In the genomic region with DNA sequence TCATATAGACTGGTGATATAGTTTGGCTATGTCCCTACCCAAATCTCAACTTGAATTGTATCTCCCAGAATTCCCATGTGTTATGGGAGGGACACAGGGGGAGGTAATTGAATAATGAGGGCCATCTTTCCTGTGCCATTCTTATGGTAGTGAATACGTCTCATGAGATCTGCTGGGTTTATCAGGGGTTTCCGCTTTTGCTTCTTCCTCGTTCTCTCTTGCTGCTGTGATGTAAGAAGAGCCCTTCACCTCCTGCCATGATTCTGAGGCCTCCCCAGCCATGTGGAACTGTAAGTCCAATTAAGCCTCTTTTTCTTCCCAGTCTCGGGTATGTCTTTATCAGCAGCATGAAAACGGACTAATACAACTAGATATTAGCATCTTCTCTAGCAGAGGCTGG, we compare ENCODE assay signal across 9 cellular contexts. TPM values are rescaled to one million over a fixed set of nuclear protein-coding genes. Genes with fewer than 3 reads are reported as not detected.
"Had no signal": no experiment of that assay in that cellular context is flagged by ENCODE, and none has a peak within 500 bp of the region (broad histone marks: within the 10 kb centered on the region; RNA-seq: fewer than 3 reads in every experiment).

No MANE protein-coding gene starts in this region.

RNA-seq across cellular contexts. Expression of a gene that starts 21.3 kb away (rescaled TPM):
- total RNA-seq: activated naive CD4-positive, alpha-beta T cell treated with anti-CD3 and anti-CD28 coated beads for 36 hours; activated naive CD4-positive, alpha-beta T cell treated with anti-CD3 and anti-CD28 coated beads, Interleukin-2, amount 50 U/mL, for 72 hours; activated naive CD8-positive, alpha-beta T cell treated with anti-CD3 and anti-CD28 coated beads for 36 hours; activated naive CD8-positive, alpha-beta T cell treated with anti-CD3 and anti-CD28 coated beads, Interleukin-2, amount 10 ng/mL, durations not matched to agents 7 days and 5 days; activated T-cell treated with anti-CD3 and anti-CD28 coated beads, Interleukin-2, amount 50 U/mL, for 72 hours; activated T-helper 1 cell treated with anti-CD3 and anti-CD28 coated beads, Interleukin-12 subunit alpha, Interleukin-12 subunit beta, Interleukin-2, Interleukin-4 antibody, amounts not matched to agents 30 ng/mL and 10 ng/mL and 1 ng/mL, durations not matched to agents 14 hours and 24 hours and 36 hours; activated T-helper 17 cell treated with anti-CD3 and anti-CD28 coated beads, Interleukin-2, amount 50 U/mL, for 72 hours; activated T-helper 2 cell treated with anti-CD3 and anti-CD28 coated beads, Interferon-gamma antibody, Interleukin-2, Interleukin-4, amounts not matched to agents 10 μg/mL and 5 μg/mL and 100 μg/mL, durations not matched to agents 14 hours and 24 hours and 36 hours; bronchial epithelial cell had no signal
